29 cellular contexts compared by ENCODE assay signal in the genomic region with DNA sequence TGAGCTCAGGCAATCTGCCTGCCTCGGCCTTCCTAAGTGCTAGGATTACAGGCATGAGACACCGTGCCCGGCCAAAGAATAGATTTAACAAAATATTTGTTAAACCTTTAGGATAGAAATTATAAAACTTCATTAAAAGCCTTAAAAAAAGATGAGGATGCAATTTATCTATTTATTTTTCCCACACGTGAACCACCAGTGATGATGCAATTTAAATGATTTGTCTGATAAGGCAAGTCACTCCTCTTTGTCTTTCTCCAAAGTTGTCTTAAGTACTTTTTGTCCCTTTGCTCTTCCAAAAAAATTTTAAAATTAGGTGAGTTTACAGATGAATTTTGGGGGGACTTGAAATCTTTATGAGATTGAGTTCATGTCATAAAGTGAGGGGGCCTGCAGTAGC. TPM values are rescaled to one million over a fixed set of nuclear protein-coding genes. Genes with fewer than 3 reads are reported as not detected.
"Had no signal": no experiment of that assay in that cellular context is flagged by ENCODE, and none has a peak within 500 bp of the region (broad histone marks: within the 10 kb centered on the region; RNA-seq: fewer than 3 reads in every experiment).

No MANE protein-coding gene starts in this region.

- ATAC-seq: stimulated activated effector memory CD8-positive, alpha-beta T cell treated with anti-CD3 and anti-CD28 coated beads, Interleukin-12 subunit alpha, Interleukin-12 subunit beta, amount 100 ng/mL, for 72 hours; stimulated activated memory B cell treated with anti-CD40 and anti-IgM and Interleukin-4, amounts not matched to agents 10 μg/mL and 1 μg/mL and 100 μg/mL, for 72 hours; stimulated activated naive B cell treated with anti-CD40 and anti-IgM and Interleukin-4, amounts not matched to agents 10 μg/mL and 1 μg/mL and 100 μg/mL, for 72 hours; stimulated activated naive CD8-positive, alpha-beta T cell treated with anti-CD3 and anti-CD28 coated beads, Interleukin-15, amount 100 ng/mL, for 72 hours; stimulated activated naive CD8-positive, alpha-beta T cell treated with anti-CD3 and anti-CD28 coated beads, Interleukin-15, Interleukin-2, amounts not matched to agents 100 U/mL and 50 U/mL, for 24 hours; upper lobe of right lung had no signal

- DNase-seq: stimulated activated CD4-positive, alpha-beta T cell treated with anti-CD3 and anti-CD28 coated beads, Interleukin-2, amount 100 ng/mL, for 48 hours; stimulated activated CD4-positive, alpha-beta T cell treated with anti-CD3 and anti-CD28 coated beads, Interleukin-4, amount 100 ng/mL, for 1 hour; stimulated activated CD4-positive, alpha-beta T cell treated with anti-CD3 and anti-CD28 coated beads, Interleukin-4, amount 100 ng/mL, for 24 hours; stimulated activated CD4-positive, alpha-beta T cell treated with anti-CD3 and anti-CD28 coated beads, Interleukin-4, amount 100 ng/mL, for 4 hours; stimulated activated CD8-positive, alpha-beta memory T cell treated with anti-CD3 and anti-CD28 coated beads, Interleukin-4, amount 100 ng/mL, for 48 hours; stimulated activated naive B cell treated with anti-CD40 and anti-IgM and Interleukin-4, amounts not matched to agents 10 μg/mL and 1 μg/mL and 100 μg/mL, for 72 hours; stimulated activated naive CD4-positive, alpha-beta T cell; stimulated activated naive CD4-positive, alpha-beta T cell treated with Interleukin-2 at 50 U/mL for 16 hours; stimulated activated naive CD8-positive, alpha-beta T cell treated with anti-CD3 and anti-CD28 coated beads, Interleukin-15, amount 100 ng/mL, for 72 hours; stimulated activated naive CD8-positive, alpha-beta T cell treated with anti-CD3 and anti-CD28 coated beads, Interleukin-15, Interleukin-2, amounts not matched to agents 100 U/mL and 50 U/mL, for 24 hours; stomach; substantia nigra; testis; thyroid gland; tibial artery; transverse colon; trophoblast cell; upper lobe of left lung; uterus had no signal

- H3K27ac ChIP-seq: stomach, suprapubic skin, testis, thoracic aorta, thyroid gland, tibial artery, tibial nerve, transverse colon, upper lobe of left lung, upper lobe of right lung, uterus, vagina had no signal

- H3K36me3 ChIP-seq: stomach, suprapubic skin, thoracic aorta, thyroid gland, tibial artery, tibial nerve, transverse colon, upper lobe of left lung, upper lobe of right lung, uterus, vagina had no signal

- H3K9me3 ChIP-seq: stomach, testis, thoracic aorta, thyroid gland, transverse colon, upper lobe of left lung, upper lobe of right lung, uterus, vagina had no signal

- H3K4me1 ChIP-seq: stomach, suprapubic skin, testis, thyroid gland, tibial artery, tibial nerve, transverse colon, upper lobe of left lung, upper lobe of right lung, uterus, vagina had no signal

- H3K27me3 ChIP-seq: stomach, suprapubic skin, testis, thyroid gland, tibial artery, tibial nerve, transverse colon, upper lobe of left lung, upper lobe of right lung, uterus, vagina had no signal

- H3K4me3 ChIP-seq: stomach, suprapubic skin, testis, thoracic aorta, thyroid gland, tibial artery, tibial nerve, transverse colon, upper lobe of left lung, upper lobe of right lung, uterus, vagina had no signal

- FAIRE-seq: urothelium cell line had no signal

RNA-seq across cellular contexts. Expression of gene SLC34A2, which starts 58.2 kb away (rescaled TPM):
- total RNA-seq: subcutaneous adipose tissue, thoracic aorta, tibial nerve, transverse colon, vagina had no signal
- polyA plus RNA-seq: urinary bladder had no signal
